9 cellular contexts compared by ENCODE assay signal in genomic region chr3:114336122-114336697, GRCh38. TPM values are rescaled to one million over a fixed set of nuclear protein-coding genes. Genes with fewer than 3 reads are reported as not detected.
DNase-seq lines count a peak whose midpoint lies in the region; ATAC-seq and TF ChIP-seq lines count a peak whose summit lies in the region.
"Had no signal": no experiment of that assay in that cellular context is flagged by ENCODE, and none has a peak within 500 bp of the region (broad histone marks: within the 10 kb centered on the region; RNA-seq: fewer than 3 reads in every experiment).

No MANE protein-coding gene starts in this region.

- DNase-seq in BE2C: no peak
- no peak for DNase-seq in GM13976 (ENCODE audit: low spot score)
- no peak for DNase-seq in activated naive CD8-positive, alpha-beta T cell treated with anti-CD3 and anti-CD28 coated beads, Interleukin-2, amount 50 U/mL, for 24 hours
- DNase-seq in left lung: no peak
- DNase-seq in T-helper 2 cell: no peak
- no peak for DNase-seq in stimulated activated naive CD8-positive, alpha-beta T cell treated with anti-CD3 and anti-CD28 coated beads, Interleukin-15, Interleukin-2, amounts not matched to agents 100 U/mL and 50 U/mL, for 24 hours
- no peak for DNase-seq in activated CD8-positive, alpha-beta memory T cell treated with anti-CD3 and anti-CD28 coated beads, Interleukin-2, amount 50 U/mL, for 48 hours
- DNase-seq: RPMI8226 had no signal

- intact Hi-C loops in left lung (cut with DNase I): no loop called here

- H3K27me3 Mint-ChIP-seq in activated naive CD8-positive, alpha-beta T cell treated with anti-CD3 and anti-CD28 coated beads, Interleukin-2, amount 50 U/mL, for 24 hours: no peaks in the 10 kb centered on the region

- H3K27me3 ChIP-seq in BE2C (no peaks in the 10 kb centered on the region), left lung (no peaks in the 10 kb centered on the region)

- ATAC-seq in activated naive CD8-positive, alpha-beta T cell treated with anti-CD3 and anti-CD28 coated beads, Interleukin-2, amount 50 U/mL, for 24 hours: no peak
- no peak for ATAC-seq in left lung
- no peak for ATAC-seq in HG03457 (IDR thresholded peaks at IDR 0.05; ENCODE audit: unreplicated experiment)
- ATAC-seq in stimulated activated naive CD8-positive, alpha-beta T cell treated with anti-CD3 and anti-CD28 coated beads, Interleukin-15, Interleukin-2, amounts not matched to agents 100 U/mL and 50 U/mL, for 24 hours: no peak

- H3K4me1 Mint-ChIP-seq in activated naive CD8-positive, alpha-beta T cell treated with anti-CD3 and anti-CD28 coated beads, Interleukin-2, amount 50 U/mL, for 24 hours: peaks cover 64% of the 10 kb centered on the region

- H3K9me3 ChIP-seq in BE2C: no peaks in the 10 kb centered on the region
- H3K9me3 ChIP-seq in left lung: no peaks in the 10 kb centered on the region

- in situ Hi-C loops in GM13976 (cut with MboI; ENCODE audit: low sequenced_read_pairs, unreplicated experiment): no loop called here

- TF ChIP-seq CTCF in BE2C (IDR thresholded peaks at IDR 0.05; ENCODE audit: low read depth, low read length): peak; percentile 28; the same call in 1 of the 2 replicates
- peak; percentile 8 for TF ChIP-seq CTCF in GM13976 (IDR thresholded peaks at IDR 0.05; ENCODE audit: borderline replicate concordance, control extremely low read depth, extremely low read depth, insufficient read depth, missing control alignments)
- peak; percentile 20 to 41 for TF ChIP-seq CTCF in left lung (IDR thresholded peaks at IDR 0.05)

- H3K9me3 Mint-ChIP-seq in activated naive CD8-positive, alpha-beta T cell treated with anti-CD3 and anti-CD28 coated beads, Interleukin-2, amount 50 U/mL, for 24 hours: peaks cover 8% of the 10 kb centered on the region

- H3K27ac ChIP-seq in left lung: no peak overlapping the region

- H3K36me3 Mint-ChIP-seq in activated naive CD8-positive, alpha-beta T cell treated with anti-CD3 and anti-CD28 coated beads, Interleukin-2, amount 50 U/mL, for 24 hours (ENCODE audit: low read depth): peaks cover 13% of the 10 kb centered on the region

- H3K4me1 ChIP-seq in BE2C (no peaks in the 10 kb centered on the region), left lung (no peaks in the 10 kb centered on the region)

- no peaks in the 10 kb centered on the region for H3K36me3 ChIP-seq in BE2C
- H3K36me3 ChIP-seq in left lung: peaks cover 0 to 16% of the 10 kb centered on the region in 2 donors

- no peak overlapping the region for H3K4me3 Mint-ChIP-seq in activated naive CD8-positive, alpha-beta T cell treated with anti-CD3 and anti-CD28 coated beads, Interleukin-2, amount 50 U/mL, for 24 hours

- H3K4me3 ChIP-seq in BE2C (ENCODE audit: low read depth, low read length) (no peak overlapping the region), left lung (no peak overlapping the region)

- H3K27ac Mint-ChIP-seq in activated naive CD8-positive, alpha-beta T cell treated with anti-CD3 and anti-CD28 coated beads, Interleukin-2, amount 50 U/mL, for 24 hours: peak overlapping the region; percentile 72

RNA-seq across cellular contexts. Expression of gene TIGIT, which starts 42.4 kb away (rescaled TPM):
- polyA plus RNA-seq in BE2C (2012; ENCODE audit: insufficient read depth, insufficient read length, low read depth): not detected
- 1 to 10 TPM in 1 of 2 donors, under 1 TPM in 1; 0.86 to 1.2 TPM for total RNA-seq in left lung
